In the genomic region with DNA sequence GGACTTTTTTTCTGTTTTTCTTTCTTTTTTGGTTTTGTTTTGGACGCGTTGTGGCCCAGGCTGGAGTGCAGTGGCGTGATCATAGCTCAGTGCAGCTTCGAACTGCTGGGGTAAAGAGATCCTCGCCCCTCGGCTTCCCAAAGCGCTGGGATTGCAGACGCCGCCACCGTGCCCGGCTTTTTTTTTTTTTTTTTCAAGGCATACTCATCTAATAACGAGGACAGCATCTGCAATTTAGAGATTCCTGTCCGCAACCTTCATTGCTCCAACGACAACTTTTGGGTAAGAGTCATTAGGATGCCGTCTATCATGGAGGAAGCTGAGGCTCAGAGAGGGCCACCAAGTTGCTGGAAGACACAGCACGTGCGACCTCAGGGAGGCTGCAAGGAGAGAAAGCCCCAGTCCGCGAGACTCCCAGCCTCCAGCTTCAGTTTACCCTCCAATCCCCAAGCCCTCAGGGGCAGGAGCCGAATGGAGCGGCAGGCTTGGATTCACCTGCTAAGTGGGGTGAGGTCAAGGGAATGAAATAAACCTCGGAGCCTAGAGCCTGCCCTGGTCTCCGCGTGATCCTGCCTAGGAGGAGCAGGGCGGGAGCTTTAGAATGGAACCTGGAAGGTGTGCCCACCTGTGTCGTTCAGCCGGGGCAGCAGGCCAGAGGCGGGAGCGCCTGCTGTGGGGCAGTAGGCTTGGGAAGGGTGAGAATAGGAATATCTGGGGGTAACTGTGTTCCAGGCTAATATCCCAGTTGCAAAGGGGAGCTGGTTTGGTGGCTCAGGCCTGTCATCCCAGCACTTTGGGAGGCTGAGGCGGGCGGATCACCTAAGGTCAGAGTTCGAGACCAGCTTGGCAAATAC, we compare ENCODE assay signal across 7 cellular contexts. TPM values are rescaled to one million over a fixed set of nuclear protein-coding genes. Genes with fewer than 3 reads are reported as not detected.
DNase-seq lines count a peak whose midpoint lies in the region; ATAC-seq and TF ChIP-seq lines count a peak whose summit lies in the region.

No MANE protein-coding gene starts in this region.

- POLR2A ChIA-PET in HEK293T (lab: Yijun Ruan, JAX) = interaction anchor here (0.7 to 2.2 kb wide), 5 partner anchors 9 to 173 kb away, joined by 3 to 8 read pairs (median 3); partner anchors contain the start of gene RNF126

- H3K4me1 ChIP-seq in hepatocyte (ENCODE audit: insufficient read depth) = peaks cover 12% of the 10 kb centered on the region
- H3K4me1 ChIP-seq in spleen = peaks cover 23 to 63% (median 41%) of the 10 kb centered on the region in 6 donors

- CTCF ChIA-PET in HEK293T (lab: Yijun Ruan, JAX) = no interaction called here

- no peaks in the 10 kb centered on the region for H3K9me2 ChIP-seq in hepatocyte (replicated peaks; ENCODE audit: insufficient read depth)

- no peak for DNase-seq in HEK293T (ENCODE audit: extremely low spot score)
- DNase-seq in hepatocyte (ENCODE audit: low spot score) = no peak
- no peak for DNase-seq in spleen
- DNase-seq in left lobe of liver (ENCODE audit: low spot score) = no peak

- ATAC-seq in GM21529 (IDR thresholded peaks at IDR 0.05; ENCODE audit: unreplicated experiment) = no peak
- no peak for ATAC-seq in HG02884 (IDR thresholded peaks at IDR 0.05; ENCODE audit: unreplicated experiment)
- ATAC-seq in left lobe of liver = no peak

- H3K27me3 ChIP-seq in hepatocyte = no peaks in the 10 kb centered on the region
- H3K27me3 ChIP-seq in spleen (replicated peaks in 1 of 7) = peaks cover 0 to 6% (median 0%) of the 10 kb centered on the region in 7 donors

- peaks cover 32% of the 10 kb centered on the region for H3K79me2 ChIP-seq in hepatocyte

- WGBS in hepatocyte (ENCODE audit: low lambda C conversion rate, missing lambda C conversion rate) = 30% methylated on average over 32 of the region's 32 CpGs
- 29 to 32% (median 30%) methylated on average over 31 to 32 of the region's 32 CpGs for WGBS in spleen, 5 donors

- H3K4me2 ChIP-seq in hepatocyte = peak overlapping the region; percentile 93

- H3K4me3 ChIP-seq in hepatocyte = peak overlapping the region; percentile 70
- H3K4me3 ChIP-seq in spleen = peak overlapping the region; percentile 82 to 99 (median 96)

- H3K27ac ChIP-seq in VCaP (peak overlapping the region; percentile 76), hepatocyte (no peak overlapping the region), spleen (peak overlapping the region in 7 of 8 donors; percentile 55 to 85 (median 81))

- no peak for TF ChIP-seq POLR2A in spleen (IDR thresholded peaks at IDR 0.05)

- H3K36me3 ChIP-seq in hepatocyte (replicated peaks; ENCODE audit: insufficient read depth, low read depth) (no peaks in the 10 kb centered on the region), spleen (peaks cover 0 to 26% (median 8%) of the 10 kb centered on the region in 6 donors)

- intact Hi-C loops in spleen (cut with DNase I; ENCODE audit: low total_unique reads) = no loop called here

- no peak for TF ChIP-seq CTCF in VCaP (conservative IDR thresholded peaks at IDR 0.05)
- TF ChIP-seq CTCF in hepatocyte (IDR thresholded peaks at IDR 0.05; ENCODE audit: poor library complexity) = no peak
- TF ChIP-seq CTCF in spleen (IDR thresholded peaks at IDR 0.05 in 8 of 11, conservative IDR thresholded peaks at IDR 0.05 in 3 of 11) = no peak

- H4K20me1 ChIP-seq in hepatocyte (ENCODE audit: insufficient read depth, poor library complexity, severe bottlenecking) = no peaks in the 10 kb centered on the region

- no peaks in the 10 kb centered on the region for H3K9me3 ChIP-seq in hepatocyte (ENCODE audit: low read depth)
- H3K9me3 ChIP-seq in spleen = no peaks in the 10 kb centered on the region

- peak overlapping the region; percentile 87 for H2AFZ ChIP-seq in hepatocyte

TF ChIP-seq in HEK293T, 16 proteins besides CTCF, POLR2A, EP300 and RAD21:
- TF ChIP-seq BHLHE40 (IDR thresholded peaks at IDR 0.05; ENCODE audit: borderline replicate concordance) = no peak
- TF ChIP-seq ARNT (IDR thresholded peaks at IDR 0.05) = no peak
- no peak for TF ChIP-seq FOXK2 (IDR thresholded peaks at IDR 0.05)
- no peak for TF ChIP-seq L3MBTL2 (conservative IDR thresholded peaks at IDR 0.05)
- TF ChIP-seq TARDBP (IDR thresholded peaks at IDR 0.05) = no peak
- TF ChIP-seq, protein P1, sequence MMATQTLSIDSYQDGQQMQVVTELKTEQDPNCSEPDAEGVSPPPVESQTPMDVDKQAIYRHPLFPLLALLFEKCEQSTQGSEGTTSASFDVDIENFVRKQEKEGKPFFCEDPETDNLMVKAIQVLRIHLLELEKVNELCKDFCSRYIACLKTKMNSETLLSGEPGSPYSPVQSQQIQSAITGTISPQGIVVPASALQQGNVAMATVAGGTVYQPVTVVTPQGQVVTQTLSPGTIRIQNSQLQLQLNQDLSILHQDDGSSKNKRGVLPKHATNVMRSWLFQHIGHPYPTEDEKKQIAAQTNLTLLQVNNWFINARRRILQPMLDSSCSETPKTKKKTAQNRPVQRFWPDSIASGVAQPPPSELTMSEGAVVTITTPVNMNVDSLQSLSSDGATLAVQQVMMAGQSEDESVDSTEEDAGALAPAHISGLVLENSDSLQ (IDR thresholded peaks at IDR 0.05) = no peak
- TF ChIP-seq ZNF384 (IDR thresholded peaks at IDR 0.05) = peak; percentile 89
- TF ChIP-seq SUZ12 (IDR thresholded peaks at IDR 0.05) = no peak
- no peak for TF ChIP-seq FOXM1 (IDR thresholded peaks at IDR 0.05; ENCODE audit: borderline replicate concordance)

RNA-seq across cellular contexts. Expression of gene POLRMT, which starts 0.7 kb away (rescaled TPM):
- 38.7 and 41.9 TPM in 2 replicates for total RNA-seq in hepatocyte
- 59.5 and 60.7 TPM in 2 replicates for polyA plus RNA-seq in hepatocyte
- total RNA-seq in spleen = 10 to 100 TPM; 28.6 to 55.6 (median 49.7) TPM
- 100 to 1,000 TPM in 2 of 3 donors, 10 to 100 TPM in 1; 67.8 to 105 (median 102) TPM for polyA plus RNA-seq in spleen
- total RNA-seq in left lobe of liver = 51.8 TPM

RNA-seq across cellular contexts. Expression of gene FGF22, which starts 5.7 kb away (rescaled TPM):
- 0.20 TPM in 1 of 2 replicates, not detected in the other for total RNA-seq in hepatocyte
- 0.18 and 0.70 TPM in 2 replicates for polyA plus RNA-seq in hepatocyte
- total RNA-seq in spleen = under 1 TPM in 2 of 7 donors, not detected in 5; 0.27 to 0.61 TPM
- under 1 TPM in 2 of 3 donors, not detected in 1; 0.10 to 0.20 TPM for polyA plus RNA-seq in spleen
- 0.30 TPM for total RNA-seq in left lobe of liver

RNA-seq across cellular contexts. Expression of gene RNF126, which starts 29.0 kb away (rescaled TPM):
- total RNA-seq in hepatocyte (42.7 and 43.9 TPM in 2 replicates), spleen (10 to 100 TPM; 49.2 to 95.1 (median 57.7) TPM), left lobe of liver (22.2 TPM)
- polyA plus RNA-seq in hepatocyte (84.7 and 89.6 TPM in 2 replicates), spleen (10 to 100 TPM; 38.1 to 55.3 (median 45.0) TPM)

RNA-seq across cellular contexts. Expression of gene FSTL3, which starts 42.2 kb away (rescaled TPM):
- total RNA-seq in hepatocyte (106 and 131 TPM in 2 replicates), spleen (10 to 100 TPM; 11.5 to 43.4 (median 16.6) TPM), left lobe of liver (4.3 TPM)
- polyA plus RNA-seq in hepatocyte (171 and 209 TPM in 2 replicates), spleen (10 to 100 TPM in 2 of 3 donors, 1 to 10 TPM in 1; 5.6 to 31.2 (median 10.9) TPM)

RNA-seq across cellular contexts. Expression of gene HCN2, which starts 44.3 kb away (rescaled TPM):
- total RNA-seq in hepatocyte (0.30 and 0.44 TPM in 2 replicates), spleen (1 to 10 TPM in 1 of 7 donors, under 1 TPM in 4, not detected in 2; 0.19 to 1.1 (median 0.54) TPM), left lobe of liver (0.30 TPM)
- polyA plus RNA-seq in hepatocyte (0.16 and 0.21 TPM in 2 replicates), spleen (under 1 TPM; 0.09 to 0.19 (median 0.11) TPM)
